ENCODE assay signal across 8 cellular contexts in genomic region chr14:91138511-91139359, GRCh38. TPM values are rescaled to one million over a fixed set of nuclear protein-coding genes. Genes with fewer than 3 reads are reported as not detected.
DNase-seq lines count a peak whose midpoint lies in the region; ATAC-seq lines count a peak whose summit lies in the region.

No MANE protein-coding gene starts in this region.

- no peak overlapping the region for H3K4me3 Mint-ChIP-seq in activated T-cell treated with anti-CD3 and anti-CD28 coated beads, Interleukin-2, amount 50 U/mL, for 4 hours
- H3K4me3 Mint-ChIP-seq in stimulated activated naive B cell treated with anti-CD40 and anti-IgM and Interleukin-4, amounts not matched to agents 10 μg/mL and 1 μg/mL and 100 μg/mL, for 72 hours: no peak overlapping the region

- no peaks in the 10 kb centered on the region for H3K27me3 Mint-ChIP-seq in activated T-cell treated with anti-CD3 and anti-CD28 coated beads, Interleukin-2, amount 50 U/mL, for 4 hours (ENCODE audit: low read depth)
- H3K27me3 Mint-ChIP-seq in stimulated activated naive B cell treated with anti-CD40 and anti-IgM and Interleukin-4, amounts not matched to agents 10 μg/mL and 1 μg/mL and 100 μg/mL, for 72 hours: no peaks in the 10 kb centered on the region

- H3K4me1 Mint-ChIP-seq in activated T-cell treated with anti-CD3 and anti-CD28 coated beads, Interleukin-2, amount 50 U/mL, for 4 hours (ENCODE audit: low read depth): peaks cover 38% of the 10 kb centered on the region
- H3K4me1 Mint-ChIP-seq in stimulated activated naive B cell treated with anti-CD40 and anti-IgM and Interleukin-4, amounts not matched to agents 10 μg/mL and 1 μg/mL and 100 μg/mL, for 72 hours: peaks cover 20 to 61% of the 10 kb centered on the region in 2 donors

- H3K36me3 Mint-ChIP-seq in activated T-cell treated with anti-CD3 and anti-CD28 coated beads, Interleukin-2, amount 50 U/mL, for 4 hours (ENCODE audit: insufficient read depth): peaks cover 16% of the 10 kb centered on the region
- peaks cover 26 to 34% of the 10 kb centered on the region in 2 donors for H3K36me3 Mint-ChIP-seq in stimulated activated naive B cell treated with anti-CD40 and anti-IgM and Interleukin-4, amounts not matched to agents 10 μg/mL and 1 μg/mL and 100 μg/mL, for 72 hours

- peak; percentile 33 for DNase-seq in NCI-H2227 (lab: John Stamatoyannopoulos, UW; ENCODE audit: unreplicated experiment)
- DNase-seq in NCI-H2227 treated with DMSO at 0.1 percent for 48 hours (lab: John Stamatoyannopoulos, UW): no peak
- DNase-seq in NCI-H2171 treated with DMSO at 0.1 percent for 48 hours (lab: John Stamatoyannopoulos, UW): peak; percentile 26
- peak; percentile 26 for DNase-seq in activated T-cell treated with anti-CD3 and anti-CD28 coated beads, Interleukin-2, amount 50 U/mL, for 4 hours
- peak; percentile 41 for DNase-seq in iPS-NIHi7 (ENCODE audit: extremely low spot score)
- peak; percentile 6 for DNase-seq in stimulated activated naive B cell treated with anti-CD40 and anti-IgM and Interleukin-4, amounts not matched to agents 10 μg/mL and 1 μg/mL and 100 μg/mL, for 72 hours
- no peak for DNase-seq in T1000 (lab: John Stamatoyannopoulos, UW)
- no peak for DNase-seq in AG08396 (ENCODE audit: low spot score)

- H3K9me3 Mint-ChIP-seq in activated T-cell treated with anti-CD3 and anti-CD28 coated beads, Interleukin-2, amount 50 U/mL, for 4 hours: no peaks in the 10 kb centered on the region
- no peaks in the 10 kb centered on the region for H3K9me3 Mint-ChIP-seq in stimulated activated naive B cell treated with anti-CD40 and anti-IgM and Interleukin-4, amounts not matched to agents 10 μg/mL and 1 μg/mL and 100 μg/mL, for 72 hours

- peak; percentile 82 to 85 for ATAC-seq in activated T-cell treated with anti-CD3 and anti-CD28 coated beads, Interleukin-2, amount 50 U/mL, for 4 hours
- no peak for ATAC-seq in stimulated activated naive B cell treated with anti-CD40 and anti-IgM and Interleukin-4, amounts not matched to agents 10 μg/mL and 1 μg/mL and 100 μg/mL, for 72 hours (replicated peaks)

- H3K27ac Mint-ChIP-seq in stimulated activated naive B cell treated with anti-CD40 and anti-IgM and Interleukin-4, amounts not matched to agents 10 μg/mL and 1 μg/mL and 100 μg/mL, for 72 hours: peak overlapping the region; percentile 65

RNA-seq across cellular contexts. Expression of gene DGLUCY, which starts 24.9 kb away (rescaled TPM):
- 10 to 100 TPM; 25.1 to 29.0 (median 26.7) TPM for total RNA-seq in activated T-cell treated with anti-CD3 and anti-CD28 coated beads, Interleukin-2, amount 50 U/mL, for 4 hours

Comparison
In these comparisons a context has a peak if more than half of its experiments do, and no peak if none do; other contexts are left out.
1. DNase-seq: peak in NCI-H2227 (single experiment), NCI-H2171 treated with DMSO at 0.1 percent for 48 hours (single experiment), activated T-cell treated with anti-CD3 and anti-CD28 coated beads, Interleukin-2, amount 50 U/mL, for 4 hours (single experiment), iPS-NIHi7 (single experiment) and stimulated activated naive B cell treated with anti-CD40 and anti-IgM and Interleukin-4, amounts not matched to agents 10 μg/mL and 1 μg/mL and 100 μg/mL, for 72 hours (single experiment); none in NCI-H2227 treated with DMSO at 0.1 percent for 48 hours (single experiment), T1000 (single experiment) and AG08396 (single experiment).
2. ATAC-seq: peak in activated T-cell treated with anti-CD3 and anti-CD28 coated beads, Interleukin-2, amount 50 U/mL, for 4 hours (2 of 2); none in stimulated activated naive B cell treated with anti-CD40 and anti-IgM and Interleukin-4, amounts not matched to agents 10 μg/mL and 1 μg/mL and 100 μg/mL, for 72 hours (0 of 2).